In the genomic region with DNA sequence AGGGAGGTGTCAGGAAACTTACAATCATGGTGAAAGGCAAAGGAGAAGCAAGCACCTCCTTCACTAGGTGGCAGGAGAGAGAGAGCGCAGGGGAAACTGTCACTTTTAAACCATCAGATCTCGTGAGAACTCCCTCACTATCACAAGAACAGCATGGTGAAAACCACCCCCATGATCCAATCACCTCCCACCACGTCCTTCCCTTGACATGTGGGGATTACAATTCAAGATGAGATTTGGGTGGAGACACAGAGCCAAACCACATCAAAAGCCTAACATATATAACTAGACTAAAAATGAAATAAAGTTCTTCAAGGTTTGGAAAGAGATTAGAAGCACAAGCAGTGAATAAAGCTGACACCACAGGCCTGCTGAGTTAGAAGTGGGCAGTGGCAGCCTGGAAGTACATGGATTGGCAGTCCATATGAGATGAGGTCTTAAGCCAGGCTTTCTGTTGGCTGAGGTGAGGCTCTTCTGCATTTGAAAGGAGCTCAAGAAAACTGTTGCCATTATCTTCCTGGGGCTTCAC, we compare ENCODE assay signal across 1 cellular context.
TF ChIP-seq lines count a peak whose summit lies in the region.

No MANE protein-coding gene starts in this region.

TF ChIP-seq in H1, 55 proteins besides CTCF, POLR2A, EP300 and RAD21 (continued from another document):
- TF ChIP-seq, protein P1, sequence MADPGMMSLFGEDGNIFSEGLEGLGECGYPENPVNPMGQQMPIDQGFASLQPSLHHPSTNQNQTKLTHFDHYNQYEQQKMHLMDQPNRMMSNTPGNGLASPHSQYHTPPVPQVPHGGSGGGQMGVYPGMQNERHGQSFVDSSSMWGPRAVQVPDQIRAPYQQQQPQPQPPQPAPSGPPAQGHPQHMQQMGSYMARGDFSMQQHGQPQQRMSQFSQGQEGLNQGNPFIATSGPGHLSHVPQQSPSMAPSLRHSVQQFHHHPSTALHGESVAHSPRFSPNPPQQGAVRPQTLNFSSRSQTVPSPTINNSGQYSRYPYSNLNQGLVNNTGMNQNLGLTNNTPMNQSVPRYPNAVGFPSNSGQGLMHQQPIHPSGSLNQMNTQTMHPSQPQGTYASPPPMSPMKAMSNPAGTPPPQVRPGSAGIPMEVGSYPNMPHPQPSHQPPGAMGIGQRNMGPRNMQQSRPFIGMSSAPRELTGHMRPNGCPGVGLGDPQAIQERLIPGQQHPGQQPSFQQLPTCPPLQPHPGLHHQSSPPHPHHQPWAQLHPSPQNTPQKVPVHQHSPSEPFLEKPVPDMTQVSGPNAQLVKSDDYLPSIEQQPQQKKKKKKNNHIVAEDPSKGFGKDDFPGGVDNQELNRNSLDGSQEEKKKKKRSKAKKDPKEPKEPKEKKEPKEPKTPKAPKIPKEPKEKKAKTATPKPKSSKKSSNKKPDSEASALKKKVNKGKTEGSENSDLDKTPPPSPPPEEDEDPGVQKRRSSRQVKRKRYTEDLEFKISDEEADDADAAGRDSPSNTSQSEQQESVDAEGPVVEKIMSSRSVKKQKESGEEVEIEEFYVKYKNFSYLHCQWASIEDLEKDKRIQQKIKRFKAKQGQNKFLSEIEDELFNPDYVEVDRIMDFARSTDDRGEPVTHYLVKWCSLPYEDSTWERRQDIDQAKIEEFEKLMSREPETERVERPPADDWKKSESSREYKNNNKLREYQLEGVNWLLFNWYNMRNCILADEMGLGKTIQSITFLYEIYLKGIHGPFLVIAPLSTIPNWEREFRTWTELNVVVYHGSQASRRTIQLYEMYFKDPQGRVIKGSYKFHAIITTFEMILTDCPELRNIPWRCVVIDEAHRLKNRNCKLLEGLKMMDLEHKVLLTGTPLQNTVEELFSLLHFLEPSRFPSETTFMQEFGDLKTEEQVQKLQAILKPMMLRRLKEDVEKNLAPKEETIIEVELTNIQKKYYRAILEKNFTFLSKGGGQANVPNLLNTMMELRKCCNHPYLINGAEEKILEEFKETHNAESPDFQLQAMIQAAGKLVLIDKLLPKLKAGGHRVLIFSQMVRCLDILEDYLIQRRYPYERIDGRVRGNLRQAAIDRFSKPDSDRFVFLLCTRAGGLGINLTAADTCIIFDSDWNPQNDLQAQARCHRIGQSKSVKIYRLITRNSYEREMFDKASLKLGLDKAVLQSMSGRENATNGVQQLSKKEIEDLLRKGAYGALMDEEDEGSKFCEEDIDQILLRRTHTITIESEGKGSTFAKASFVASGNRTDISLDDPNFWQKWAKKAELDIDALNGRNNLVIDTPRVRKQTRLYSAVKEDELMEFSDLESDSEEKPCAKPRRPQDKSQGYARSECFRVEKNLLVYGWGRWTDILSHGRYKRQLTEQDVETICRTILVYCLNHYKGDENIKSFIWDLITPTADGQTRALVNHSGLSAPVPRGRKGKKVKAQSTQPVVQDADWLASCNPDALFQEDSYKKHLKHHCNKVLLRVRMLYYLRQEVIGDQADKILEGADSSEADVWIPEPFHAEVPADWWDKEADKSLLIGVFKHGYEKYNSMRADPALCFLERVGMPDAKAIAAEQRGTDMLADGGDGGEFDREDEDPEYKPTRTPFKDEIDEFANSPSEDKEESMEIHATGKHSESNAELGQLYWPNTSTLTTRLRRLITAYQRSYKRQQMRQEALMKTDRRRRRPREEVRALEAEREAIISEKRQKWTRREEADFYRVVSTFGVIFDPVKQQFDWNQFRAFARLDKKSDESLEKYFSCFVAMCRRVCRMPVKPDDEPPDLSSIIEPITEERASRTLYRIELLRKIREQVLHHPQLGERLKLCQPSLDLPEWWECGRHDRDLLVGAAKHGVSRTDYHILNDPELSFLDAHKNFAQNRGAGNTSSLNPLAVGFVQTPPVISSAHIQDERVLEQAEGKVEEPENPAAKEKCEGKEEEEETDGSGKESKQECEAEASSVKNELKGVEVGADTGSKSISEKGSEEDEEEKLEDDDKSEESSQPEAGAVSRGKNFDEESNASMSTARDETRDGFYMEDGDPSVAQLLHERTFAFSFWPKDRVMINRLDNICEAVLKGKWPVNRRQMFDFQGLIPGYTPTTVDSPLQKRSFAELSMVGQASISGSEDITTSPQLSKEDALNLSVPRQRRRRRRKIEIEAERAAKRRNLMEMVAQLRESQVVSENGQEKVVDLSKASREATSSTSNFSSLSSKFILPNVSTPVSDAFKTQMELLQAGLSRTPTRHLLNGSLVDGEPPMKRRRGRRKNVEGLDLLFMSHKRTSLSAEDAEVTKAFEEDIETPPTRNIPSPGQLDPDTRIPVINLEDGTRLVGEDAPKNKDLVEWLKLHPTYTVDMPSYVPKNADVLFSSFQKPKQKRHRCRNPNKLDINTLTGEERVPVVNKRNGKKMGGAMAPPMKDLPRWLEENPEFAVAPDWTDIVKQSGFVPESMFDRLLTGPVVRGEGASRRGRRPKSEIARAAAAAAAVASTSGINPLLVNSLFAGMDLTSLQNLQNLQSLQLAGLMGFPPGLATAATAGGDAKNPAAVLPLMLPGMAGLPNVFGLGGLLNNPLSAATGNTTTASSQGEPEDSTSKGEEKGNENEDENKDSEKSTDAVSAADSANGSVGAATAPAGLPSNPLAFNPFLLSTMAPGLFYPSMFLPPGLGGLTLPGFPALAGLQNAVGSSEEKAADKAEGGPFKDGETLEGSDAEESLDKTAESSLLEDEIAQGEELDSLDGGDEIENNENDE (IDR thresholded peaks at IDR 0.05; ENCODE audit: insufficient replicate concordance, low read length), result peak; percentile 50
- TF ChIP-seq TBP (IDR thresholded peaks at IDR 0.05; ENCODE audit: low read depth, low read length) (no peak), EZH2 (IDR thresholded peaks at IDR 0.05; ENCODE audit: low read depth, low read length, severe bottlenecking) (no peak), BRCA1 (IDR thresholded peaks at IDR 0.05; ENCODE audit: low read depth, low read length) (0 out of 2 replicates have a peak, but pooled peaks have one; percentile 20), CHD2 (IDR thresholded peaks at IDR 0.05; ENCODE audit: low read length) (peak; percentile 76), SUZ12 (IDR thresholded peaks at IDR 0.05; ENCODE audit: low read length) (no peak), CEBPB (IDR thresholded peaks at IDR 0.05; ENCODE audit: low read depth, low read length) (no peak), SP2 (IDR thresholded peaks at IDR 0.05; ENCODE audit: low read length) (no peak), SP4 (IDR thresholded peaks at IDR 0.05; ENCODE audit: low read length) (no peak), TAF1 (IDR thresholded peaks at IDR 0.05; ENCODE audit: low read depth, low read length) (no peak), CREB1 (IDR thresholded peaks at IDR 0.05) (no peak), SIX5 (IDR thresholded peaks at IDR 0.05; ENCODE audit: low read depth, low read length) (no peak), CBX8 (IDR thresholded peaks at IDR 0.05; ENCODE audit: borderline replicate concordance, low read depth, low read length) (no peak), KDM4A (IDR thresholded peaks at IDR 0.05; ENCODE audit: low read depth, low read length, severe bottlenecking) (no peak), TAF7 (optimal IDR thresholded peaks at IDR 0.05; ENCODE audit: borderline replicate concordance, low read depth, low read length) (no peak), RNF2 (IDR thresholded peaks at IDR 0.05; ENCODE audit: borderline replicate concordance, low read depth, low read length, missing control alignments, poor library complexity, severe bottlenecking) (no peak), ZNF274 (IDR thresholded peaks at IDR 0.05; ENCODE audit: borderline replicate concordance, extremely low read depth, low read length) (no peak), GTF2F1 (IDR thresholded peaks at IDR 0.05; ENCODE audit: borderline replicate concordance, low read depth, low read length) (no peak), KDM1A (IDR thresholded peaks at IDR 0.05; ENCODE audit: borderline replicate concordance, low read length) (no peak), CBX5 (IDR thresholded peaks at IDR 0.05; ENCODE audit: low read depth, low read length) (no peak), TEAD4 (IDR thresholded peaks at IDR 0.05; ENCODE audit: low read depth, low read length) (no peak), SIN3A (conservative IDR thresholded peaks at IDR 0.05 in 1 of 2, IDR thresholded peaks at IDR 0.05 in 1 of 2; ENCODE audit: low read depth in 1 of 2, low read length in 2 of 2) (no peak), CHD1 (IDR thresholded peaks at IDR 0.05; ENCODE audit: low read depth, low read length) (no peak), MAFK (IDR thresholded peaks at IDR 0.05; ENCODE audit: low read depth, low read length) (no peak)
- TF ChIP-seq, protein P2, sequence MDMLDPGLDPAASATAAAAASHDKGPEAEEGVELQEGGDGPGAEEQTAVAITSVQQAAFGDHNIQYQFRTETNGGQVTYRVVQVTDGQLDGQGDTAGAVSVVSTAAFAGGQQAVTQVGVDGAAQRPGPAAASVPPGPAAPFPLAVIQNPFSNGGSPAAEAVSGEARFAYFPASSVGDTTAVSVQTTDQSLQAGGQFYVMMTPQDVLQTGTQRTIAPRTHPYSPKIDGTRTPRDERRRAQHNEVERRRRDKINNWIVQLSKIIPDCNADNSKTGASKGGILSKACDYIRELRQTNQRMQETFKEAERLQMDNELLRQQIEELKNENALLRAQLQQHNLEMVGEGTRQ (IDR thresholded peaks at IDR 0.05; ENCODE audit: low read length), result no peak
- TF ChIP-seq, protein P3, sequence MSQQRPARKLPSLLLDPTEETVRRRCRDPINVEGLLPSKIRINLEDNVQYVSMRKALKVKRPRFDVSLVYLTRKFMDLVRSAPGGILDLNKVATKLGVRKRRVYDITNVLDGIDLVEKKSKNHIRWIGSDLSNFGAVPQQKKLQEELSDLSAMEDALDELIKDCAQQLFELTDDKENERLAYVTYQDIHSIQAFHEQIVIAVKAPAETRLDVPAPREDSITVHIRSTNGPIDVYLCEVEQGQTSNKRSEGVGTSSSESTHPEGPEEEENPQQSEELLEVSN (IDR thresholded peaks at IDR 0.05), result no peak
